Comparison of ENCODE assay signal across 1 cellular context in genomic region chr7:2070151-2070763, GRCh38.
TF ChIP-seq lines count a peak whose summit lies in the region.

No MANE protein-coding gene starts in this region.

TF ChIP-seq in H1, 55 proteins besides CTCF, POLR2A, EP300 and RAD21 (continued from another document):
- TF ChIP-seq JUN (IDR thresholded peaks at IDR 0.05; ENCODE audit: low read depth, low read length) (no peak), SIRT6 (IDR thresholded peaks at IDR 0.05; ENCODE audit: low read length) (no peak)
